17 cellular contexts compared by ENCODE assay signal in genomic region chr22:19766235-19766505, GRCh38. TPM values are rescaled to one million over a fixed set of nuclear protein-coding genes. Genes with fewer than 3 reads are reported as not detected.
DNase-seq lines count a peak whose midpoint lies in the region; ATAC-seq, FAIRE-seq and TF ChIP-seq lines count a peak whose summit lies in the region.
"Had no signal": no experiment of that assay in that cellular context is flagged by ENCODE, and none has a peak within 500 bp of the region (broad histone marks: within the 10 kb centered on the region; RNA-seq: fewer than 3 reads in every experiment).

No MANE protein-coding gene starts in this region.

- H3K4me1 ChIP-seq in BLaER1 (peaks cover 54% of the 10 kb centered on the region), pancreas (peaks cover 0 to 5% (median 0%) of the 10 kb centered on the region in 3 donors)
- H3K4me1 ChIP-seq: HAP-1 had no signal

- DNase-seq in H7 = peak; percentile 78
- no peak for DNase-seq in coronary artery (ENCODE audit: low spot score)
- peak in 2 of 6 donors; percentile 10 to 57 for DNase-seq in pancreas
- no peak for DNase-seq in EL
- no peak for DNase-seq in left lobe of liver (ENCODE audit: low spot score)
- DNase-seq in NCI-H2081 treated with DMSO at 0.1 percent for 48 hours (lab: John Stamatoyannopoulos, UW) = no peak
- DNase-seq in DMS153 (lab: John Stamatoyannopoulos, UW) = no peak
- DNase-seq: activated CD4-positive, alpha-beta T cell treated with anti-CD3 and anti-CD28 coated beads, Interleukin-2, amount 50 U/mL, for 48 hours; NCI-H2081; NCI-H82; T1000; uterus had no signal

- peaks cover 75% of the 10 kb centered on the region for H4K20me1 ChIP-seq in BLaER1

- H3K27ac ChIP-seq in BLaER1 = no peak overlapping the region
- peak overlapping the region in 1 of 2 donors; percentile 37 for H3K27ac ChIP-seq in coronary artery
- no peak overlapping the region for H3K27ac ChIP-seq in pancreas
- H3K27ac ChIP-seq: uterus had no signal

- ATAC-seq in pancreas (no peak), left lobe of liver (no peak)

- no peaks in the 10 kb centered on the region for H3K36me3 ChIP-seq in BLaER1
- H3K36me3 ChIP-seq in H7 (replicated peaks; ENCODE audit: control insufficient read depth, insufficient read depth, low read length) = no peaks in the 10 kb centered on the region
- H3K36me3 ChIP-seq in pancreas = no peaks in the 10 kb centered on the region
- H3K36me3 ChIP-seq: uterus had no signal

- no peak for FAIRE-seq in pancreas (lab: Jason Lieb, UNC)
- FAIRE-seq: GM18507 had no signal

- H3K9me3 ChIP-seq in BLaER1 (no peaks in the 10 kb centered on the region), pancreas (no peaks in the 10 kb centered on the region)
- H3K9me3 ChIP-seq: HAP-1, mucosa of descending colon, uterus had no signal

- H3K9ac ChIP-seq in BLaER1 = no peak overlapping the region

- H3K4me3 ChIP-seq in BLaER1 (peak overlapping the region; percentile 66), H7 (ENCODE audit: insufficient read depth, low read depth, low read length) (no peak overlapping the region; the same call in 1 of the 2 replicates), coronary artery (peak overlapping the region; percentile 66), pancreas (peak overlapping the region in 3 of 4 donors; percentile 10 to 45 (median 18))
- H3K4me3 ChIP-seq: HAP-1, mucosa of descending colon, uterus had no signal

- no peak for TF ChIP-seq CTCF in coronary artery (IDR thresholded peaks at IDR 0.05)
- TF ChIP-seq CTCF in pancreas (IDR thresholded peaks at IDR 0.05) = no peak

- H3K4me2 ChIP-seq in BLaER1 = peak overlapping the region; percentile 88

- peaks cover 100% of the 10 kb centered on the region for H3K27me3 ChIP-seq in BLaER1
- peaks cover 74% of the 10 kb centered on the region for H3K27me3 ChIP-seq in H7 (ENCODE audit: control insufficient read depth, insufficient read depth, low read length)
- peaks cover 0 to 45% (median 11%) of the 10 kb centered on the region in 4 donors for H3K27me3 ChIP-seq in pancreas

- WGBS in pancreas, 2 donors = 1 to 3% methylated on average over 26 to 36 of the region's 36 CpGs

- intact Hi-C loops in pancreas (cut with DNase I) = no loop called here

RNA-seq across cellular contexts. Expression of gene TBX1, which starts 5.6 kb away (rescaled TPM):
- total RNA-seq in H7 (2014; rRNA removed; shearing (Covaris generic)) = 6.2 and 6.7 TPM in 2 replicates
- total RNA-seq in pancreas (under 1 TPM in 5 of 6 donors, not detected in 1; 0.19 to 0.72 (median 0.28) TPM), left lobe of liver (0.40 TPM)
- polyA plus RNA-seq in pancreas = 1 to 10 TPM in 1 of 2 donors, under 1 TPM in 1; 0.40 to 1.3 TPM
- total RNA-seq: CD4-positive, alpha-beta memory T cell had no signal
- polyA plus RNA-seq: CD4-positive, alpha-beta memory T cell had no signal

RNA-seq across cellular contexts. Expression of gene GP1BB, which starts 42.8 kb away (rescaled TPM):
- total RNA-seq in H7 (2014; rRNA removed; shearing (Covaris generic)) = 3.7 and 7.3 TPM in 2 replicates
- total RNA-seq in pancreas (1 to 10 TPM in 4 of 6 donors, not detected in 2; 1.2 to 1.6 (median 1.4) TPM), left lobe of liver (0.75 TPM)
- 10 to 100 TPM; 10.5 to 21.2 TPM for polyA plus RNA-seq in pancreas
- total RNA-seq: CD4-positive, alpha-beta memory T cell had no signal
- polyA plus RNA-seq: CD4-positive, alpha-beta memory T cell had no signal

RNA-seq across cellular contexts. Expression of gene SEPTIN5, which starts 51.9 kb away (rescaled TPM):
- 28.4 and 36.0 TPM in 2 replicates for total RNA-seq in H7 (2014; rRNA removed; shearing (Covaris generic))
- total RNA-seq in pancreas (10 to 100 TPM in 1 of 6 donors, 1 to 10 TPM in 5; 4.2 to 12.2 (median 7.5) TPM), left lobe of liver (1.1 TPM)
- polyA plus RNA-seq in pancreas = 10 to 100 TPM; 39.3 to 53.4 TPM
- total RNA-seq: CD4-positive, alpha-beta memory T cell had no signal
- polyA plus RNA-seq: CD4-positive, alpha-beta memory T cell had no signal
